Comparison of ENCODE assay signal across 28 cellular contexts in the genomic region with DNA sequence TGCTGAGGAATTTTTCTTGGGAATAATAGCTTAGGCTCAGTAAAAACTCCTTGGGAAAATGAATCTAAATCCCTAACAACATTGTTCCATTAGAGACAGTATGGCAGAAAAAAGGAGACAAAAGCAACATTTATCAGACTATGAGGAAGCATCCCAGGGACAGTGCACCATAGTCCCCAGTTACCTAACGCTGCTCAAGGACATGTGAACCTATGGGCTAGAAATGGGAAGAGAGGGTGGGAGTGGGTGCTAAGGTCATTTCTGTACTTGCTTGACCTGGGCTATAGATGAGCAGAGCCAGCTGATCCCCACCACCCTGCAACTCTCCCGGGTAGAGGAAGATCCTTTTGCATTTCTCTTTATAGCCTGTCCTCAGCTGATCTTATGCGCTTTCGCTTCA.
A peak's percentile ranks its signal among the peaks of the same experiment; 100 is the strongest.
DNase-seq lines count a peak whose midpoint lies in the region; ATAC-seq, FAIRE-seq and TF ChIP-seq lines count a peak whose summit lies in the region.
"Had no signal": no experiment of that assay in that cellular context is flagged by ENCODE, and none has a peak within 500 bp of the region (broad histone marks: within the 10 kb centered on the region; RNA-seq: fewer than 3 reads in every experiment).

No MANE protein-coding gene starts in this region.

- H3K36me3 Mint-ChIP-seq in chondrocyte (ENCODE audit: low read depth), result peaks cover 29% of the 10 kb centered on the region
- H3K36me3 Mint-ChIP-seq: CD4-positive, alpha-beta memory T cell; CD4-positive, CD25-positive, alpha-beta regulatory T cell; CD8-positive, alpha-beta memory T cell had no signal

- intact Hi-C loops in HepG2 (cut with micrococcal nuclease; ENCODE audit: unreplicated experiment) (no loop called here), right lobe of liver (cut with DNase I) (no loop called here)

- H3K27me3 ChIP-seq in HepG2 (ENCODE audit: control insufficient read depth in 1 of 2, insufficient read depth in 2 of 2, low read length in 2 of 2) (no peaks in the 10 kb centered on the region; a peak in 1 of 5 replicates), right lobe of liver (no peaks in the 10 kb centered on the region), HAP-1 (ENCODE audit: low read depth) (no peaks in the 10 kb centered on the region)
- H3K27me3 ChIP-seq: BE2C, BLaER1 had no signal

- DNase-seq in HepG2 (ENCODE audit: low spot score) (peak; percentile 19), right lobe of liver (no peak), chondrocyte (ENCODE audit: low spot score) (no peak), ureter (ENCODE audit: low spot score) (no peak), HAP-1 (ENCODE audit: low spot score in 2 of 2) (no peak)
- no peak for DNase-seq in stimulated activated naive CD4-positive, alpha-beta T cell treated with Interleukin-2 at 50 U/mL for 16 hours (lab: John Stamatoyannopoulos, UW)
- DNase-seq: 8988T; ACHN; BE2C; C1 segment of cervical spinal cord; CD4-positive, alpha-beta memory T cell; CD4-positive, CD25-positive, alpha-beta regulatory T cell; CD8-positive, alpha-beta memory T cell; COR-L47; DMS 273 treated with DMSO at 0.1 percent for 48 hours; DMS153; DMS53; DMS79; DND-41; EL; GDM1 had no signal

- H3K27me3 Mint-ChIP-seq in chondrocyte (ENCODE audit: low read depth), result no peaks in the 10 kb centered on the region

- H4K20me1 ChIP-seq in HepG2 (ENCODE audit: insufficient read depth, low read length), result no peaks in the 10 kb centered on the region
- H4K20me1 ChIP-seq: BLaER1 had no signal

- H2AFZ ChIP-seq in HepG2 (ENCODE audit: low read length), result no peak overlapping the region

- BruUV-seq in HepG2 (replicated peaks; lab: Mats Ljungman, UMichigan), result no TSS peak

- TF ChIP-seq EP300 in HepG2 (IDR thresholded peaks at IDR 0.05; ENCODE audit: low read depth in 2 of 2, low read length in 2 of 2), result no peak
- TF ChIP-seq EP300 in HepG2 (CRISPR knock-in tag; IDR thresholded peaks at IDR 0.05; ENCODE audit: borderline replicate concordance), result no peak

- H3K36me3 ChIP-seq in HepG2 (replicated peaks in 1 of 2; ENCODE audit: control insufficient read depth in 1 of 2, insufficient read depth in 2 of 2, low read length in 2 of 2) (peaks cover 7 to 10% of the 10 kb centered on the region in 2 experiments; a peak in 3 of 5 replicates), right lobe of liver (peaks cover 0 to 30% (median 3%) of the 10 kb centered on the region in 4 donors), HAP-1 (replicated peaks) (no peaks in the 10 kb centered on the region)

- TF ChIP-seq RAD21 in HepG2 (CRISPR knock-in tag; IDR thresholded peaks at IDR 0.05), result no peak

- no peak overlapping the region for H3K9ac ChIP-seq in HepG2 (ENCODE audit: insufficient read depth, low read depth, low read length)
- H3K9ac ChIP-seq: BLaER1 had no signal

- H3K4me3 ChIP-seq in HepG2 (replicated peaks in 1 of 3; ENCODE audit: insufficient read depth in 1 of 3, low read depth in 2 of 3, low read length in 3 of 3) (no peak overlapping the region), right lobe of liver (no peak overlapping the region), HAP-1 (no peak overlapping the region)
- H3K4me3 ChIP-seq: BLaER1, GM12878 had no signal

- CTCF ChIA-PET in HepG2 (lab: Yijun Ruan, JAX; ENCODE audit: low intra/inter-chr PET ratio, low total read pairs), result no interaction called here

- no peaks in the 10 kb centered on the region for H3K9me3 Mint-ChIP-seq in chondrocyte (ENCODE audit: low read depth)
- H3K9me3 Mint-ChIP-seq: CD14-positive monocyte; CD4-positive, alpha-beta memory T cell; CD4-positive, CD25-positive, alpha-beta regulatory T cell; CD8-positive, alpha-beta memory T cell had no signal

- H3K4me1 Mint-ChIP-seq in chondrocyte (ENCODE audit: low read depth), result peaks cover 11% of the 10 kb centered on the region
- H3K4me1 Mint-ChIP-seq: CD14-positive monocyte; CD4-positive, alpha-beta memory T cell; CD4-positive, CD25-positive, alpha-beta regulatory T cell; CD8-positive, alpha-beta memory T cell had no signal

- H3K27ac ChIP-seq in HepG2 (ENCODE audit: extremely low read length, insufficient read depth, low read length) (no peak overlapping the region), right lobe of liver (no peak overlapping the region), VCaP (peak overlapping the region; percentile 96)
- H3K27ac ChIP-seq: BLaER1 had no signal

- ATAC-seq in HepG2, result peak; percentile 95
- ATAC-seq in right lobe of liver, result no peak
- ATAC-seq: GM12878 had no signal

- H3K4me2 ChIP-seq in HepG2 (ENCODE audit: low read depth, low read length), result no peak overlapping the region
- H3K4me2 ChIP-seq: BLaER1 had no signal

- 76% methylated on average over 4 of the region's 4 CpGs for WGBS in HepG2 (ENCODE audit: low lambda C conversion rate)
- WGBS in right lobe of liver (ENCODE audit: insufficient coverage, low coverage, low lambda C conversion rate, missing lambda C conversion rate), result 89% methylated on average over 3 of the region's 4 CpGs

- H3K79me2 ChIP-seq in HepG2 (ENCODE audit: insufficient read depth, low read length), result no peaks in the 10 kb centered on the region

- in situ Hi-C loops in HepG2 (cut with HindIII; ENCODE audit: extremely low pct_ligation_motif_present, low pct_unique_long_range_greater_than_20kb) (no loop called here), HAP-1 (cut with MboI; ENCODE audit: low sequenced_read_pairs) (no loop called here)

- peak overlapping the region; percentile 32 for H3K27ac Mint-ChIP-seq in chondrocyte (ENCODE audit: unreplicated experiment)
- H3K27ac Mint-ChIP-seq: CD4-positive, alpha-beta memory T cell; CD8-positive, alpha-beta memory T cell had no signal

- H3K4me3 Mint-ChIP-seq in chondrocyte (ENCODE audit: unreplicated experiment), result no peak overlapping the region
- H3K4me3 Mint-ChIP-seq: CD14-positive monocyte; CD4-positive, alpha-beta memory T cell; CD4-positive, CD25-positive, alpha-beta regulatory T cell; CD8-positive, alpha-beta memory T cell had no signal

- H3K4me1 ChIP-seq in HepG2 (ENCODE audit: insufficient read depth, low read length) (peaks cover 11% of the 10 kb centered on the region), right lobe of liver (peaks cover 0 to 21% (median 10%) of the 10 kb centered on the region in 4 donors), HAP-1 (peaks cover 5% of the 10 kb centered on the region; the same call in 1 of the 2 replicates)
- H3K4me1 ChIP-seq: BLaER1 had no signal

- FAIRE-seq in HepG2 (lab: Jason Lieb, UNC), result peak; percentile 23
- FAIRE-seq: A204.1, GM12878, GM12892, GM19239 had no signal

- TF ChIP-seq POLR2A in HepG2 (IDR thresholded peaks at IDR 0.05; ENCODE audit: insufficient read depth in 1 of 2, low read depth in 2 of 2, low read length in 2 of 2) (no peak), right lobe of liver (IDR thresholded peaks at IDR 0.05) (no peak)

- POLR2A ChIA-PET in HepG2 (lab: Yijun Ruan, JAX), result no interaction called here

- H3K9me3 ChIP-seq in HepG2 (ENCODE audit: low read length) (no peaks in the 10 kb centered on the region), right lobe of liver (no peaks in the 10 kb centered on the region), HAP-1 (no peaks in the 10 kb centered on the region)
- H3K9me3 ChIP-seq: BE2C, BLaER1 had no signal

- TF ChIP-seq CTCF in HepG2 (CRISPR knock-in tag; IDR thresholded peaks at IDR 0.05), result no peak
- TF ChIP-seq CTCF in right lobe of liver (IDR thresholded peaks at IDR 0.05), result no peak
- TF ChIP-seq CTCF in VCaP (conservative IDR thresholded peaks at IDR 0.05), result no peak
- TF ChIP-seq CTCF in chondrocyte (IDR thresholded peaks at IDR 0.05), result no peak

TF ChIP-seq in HepG2, 621 proteins besides CTCF, POLR2A, EP300 and RAD21 (continues in another document):
- no peak for TF ChIP-seq HOXA5 (CRISPR knock-in tag; IDR thresholded peaks at IDR 0.05)
- no peak for TF ChIP-seq KDM5B (CRISPR knock-in tag; IDR thresholded peaks at IDR 0.05; ENCODE audit: borderline replicate concordance)
- no peak for TF ChIP-seq REXO4 (CRISPR knock-in tag; IDR thresholded peaks at IDR 0.05; ENCODE audit: borderline replicate concordance)
- TF ChIP-seq MBNL3 (CRISPR knock-in tag; conservative IDR thresholded peaks at IDR 0.05), result no peak
- TF ChIP-seq ZMYM4 (CRISPR knock-in tag; IDR thresholded peaks at IDR 0.05), result 0 out of 2 replicates have a peak, but pooled peaks have one; percentile 31
- TF ChIP-seq, protein P1, sequence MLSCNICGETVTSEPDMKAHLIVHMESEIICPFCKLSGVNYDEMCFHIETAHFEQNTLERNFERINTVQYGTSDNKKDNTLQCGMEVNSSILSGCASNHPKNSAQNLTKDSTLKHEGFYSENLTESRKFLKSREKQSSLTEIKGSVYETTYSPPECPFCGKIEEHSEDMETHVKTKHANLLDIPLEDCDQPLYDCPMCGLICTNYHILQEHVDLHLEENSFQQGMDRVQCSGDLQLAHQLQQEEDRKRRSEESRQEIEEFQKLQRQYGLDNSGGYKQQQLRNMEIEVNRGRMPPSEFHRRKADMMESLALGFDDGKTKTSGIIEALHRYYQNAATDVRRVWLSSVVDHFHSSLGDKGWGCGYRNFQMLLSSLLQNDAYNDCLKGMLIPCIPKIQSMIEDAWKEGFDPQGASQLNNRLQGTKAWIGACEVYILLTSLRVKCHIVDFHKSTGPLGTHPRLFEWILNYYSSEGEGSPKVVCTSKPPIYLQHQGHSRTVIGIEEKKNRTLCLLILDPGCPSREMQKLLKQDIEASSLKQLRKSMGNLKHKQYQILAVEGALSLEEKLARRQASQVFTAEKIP (CRISPR knock-in tag; IDR thresholded peaks at IDR 0.05; ENCODE audit: borderline replicate concordance), result no peak
- no peak for TF ChIP-seq KMT2B (CRISPR knock-in tag; IDR thresholded peaks at IDR 0.05)
- TF ChIP-seq, protein P2, sequence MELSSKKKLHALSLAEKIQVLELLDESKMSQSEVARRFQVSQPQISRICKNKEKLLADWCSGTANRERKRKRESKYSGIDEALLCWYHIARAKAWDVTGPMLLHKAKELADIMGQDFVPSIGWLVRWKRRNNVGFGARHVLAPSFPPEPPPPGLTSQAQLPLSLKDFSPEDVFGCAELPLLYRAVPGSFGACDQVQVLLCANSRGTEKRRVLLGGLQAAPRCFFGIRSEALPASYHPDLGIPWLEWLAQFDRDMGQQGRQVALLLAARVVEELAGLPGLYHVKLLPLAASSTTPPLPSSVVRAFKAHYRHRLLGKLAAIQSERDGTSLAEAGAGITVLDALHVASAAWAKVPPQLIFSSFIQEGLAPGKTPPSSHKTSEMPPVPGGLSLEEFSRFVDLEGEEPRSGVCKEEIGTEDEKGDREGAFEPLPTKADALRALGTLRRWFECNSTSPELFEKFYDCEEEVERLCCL (CRISPR knock-in tag; IDR thresholded peaks at IDR 0.05; ENCODE audit: borderline replicate concordance), result no peak
- peak; percentile 78 for TF ChIP-seq ZNF644 (CRISPR knock-in tag; IDR thresholded peaks at IDR 0.05; ENCODE audit: low read depth)
- TF ChIP-seq RARA (CRISPR knock-in tag; IDR thresholded peaks at IDR 0.05), result 0 out of 2 replicates have a peak, but pooled peaks have one; percentile 14
- no peak for TF ChIP-seq SCMH1 (CRISPR knock-in tag; IDR thresholded peaks at IDR 0.05; ENCODE audit: borderline replicate concordance)
- peak; percentile 20; the same call in 1 of the 2 replicates for TF ChIP-seq SPEN (CRISPR knock-in tag; IDR thresholded peaks at IDR 0.05; ENCODE audit: low read depth)
- TF ChIP-seq NFYB (CRISPR knock-in tag; IDR thresholded peaks at IDR 0.05), result no peak
- 0 out of 2 replicates have a peak, but pooled peaks have one; percentile 32 for TF ChIP-seq ELF3 (CRISPR knock-in tag; IDR thresholded peaks at IDR 0.05)
